In genomic region chr6:37257634-37258404, GRCh38 we compare ENCODE assay signal across 1 cellular context.
TF ChIP-seq lines count a peak whose summit lies in the region.

A gene with protein sequence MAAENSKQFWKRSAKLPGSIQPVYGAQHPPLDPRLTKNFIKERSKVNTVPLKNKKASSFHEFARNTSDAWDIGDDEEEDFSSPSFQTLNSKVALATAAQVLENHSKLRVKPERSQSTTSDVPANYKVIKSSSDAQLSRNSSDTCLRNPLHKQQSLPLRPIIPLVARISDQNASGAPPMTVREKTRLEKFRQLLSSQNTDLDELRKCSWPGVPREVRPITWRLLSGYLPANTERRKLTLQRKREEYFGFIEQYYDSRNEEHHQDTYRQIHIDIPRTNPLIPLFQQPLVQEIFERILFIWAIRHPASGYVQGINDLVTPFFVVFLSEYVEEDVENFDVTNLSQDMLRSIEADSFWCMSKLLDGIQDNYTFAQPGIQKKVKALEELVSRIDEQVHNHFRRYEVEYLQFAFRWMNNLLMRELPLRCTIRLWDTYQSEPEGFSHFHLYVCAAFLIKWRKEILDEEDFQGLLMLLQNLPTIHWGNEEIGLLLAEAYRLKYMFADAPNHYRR (plus strand): TSS chr6:37257772. CDS start chr6:37257918, 146 bp downstream.
TSS of gene TMEM217 (minus strand) at chr6:37258144. CDS start at chr6:37219030, 39,114 bp downstream.

TF ChIP-seq in HepG2, 621 proteins besides CTCF, POLR2A, EP300 and RAD21 (continued from another document and continues in another):
- TF ChIP-seq, protein P1, sequence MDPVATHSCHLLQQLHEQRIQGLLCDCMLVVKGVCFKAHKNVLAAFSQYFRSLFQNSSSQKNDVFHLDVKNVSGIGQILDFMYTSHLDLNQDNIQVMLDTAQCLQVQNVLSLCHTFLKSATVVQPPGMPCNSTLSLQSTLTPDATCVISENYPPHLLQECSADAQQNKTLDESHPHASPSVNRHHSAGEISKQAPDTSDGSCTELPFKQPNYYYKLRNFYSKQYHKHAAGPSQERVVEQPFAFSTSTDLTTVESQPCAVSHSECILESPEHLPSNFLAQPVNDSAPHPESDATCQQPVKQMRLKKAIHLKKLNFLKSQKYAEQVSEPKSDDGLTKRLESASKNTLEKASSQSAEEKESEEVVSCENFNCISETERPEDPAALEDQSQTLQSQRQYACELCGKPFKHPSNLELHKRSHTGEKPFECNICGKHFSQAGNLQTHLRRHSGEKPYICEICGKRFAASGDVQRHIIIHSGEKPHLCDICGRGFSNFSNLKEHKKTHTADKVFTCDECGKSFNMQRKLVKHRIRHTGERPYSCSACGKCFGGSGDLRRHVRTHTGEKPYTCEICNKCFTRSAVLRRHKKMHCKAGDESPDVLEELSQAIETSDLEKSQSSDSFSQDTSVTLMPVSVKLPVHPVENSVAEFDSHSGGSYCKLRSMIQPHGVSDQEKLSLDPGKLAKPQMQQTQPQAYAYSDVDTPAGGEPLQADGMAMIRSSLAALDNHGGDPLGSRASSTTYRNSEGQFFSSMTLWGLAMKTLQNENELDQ (CRISPR knock-in tag; IDR thresholded peaks at IDR 0.05; ENCODE audit: borderline replicate concordance) = peak; percentile 23; the same call in 1 of the 2 replicates
- TF ChIP-seq RFX1 (IDR thresholded peaks at IDR 0.05) = no peak
- no peak; the same call in 1 of the 2 replicates for TF ChIP-seq GATAD2A (CRISPR knock-in tag; IDR thresholded peaks at IDR 0.05)
- TF ChIP-seq MAFK (conservative IDR thresholded peaks at IDR 0.05 in 1 of 2, IDR thresholded peaks at IDR 0.05 in 1 of 2; ENCODE audit: low read length in 2 of 2) = no peak
- TF ChIP-seq ZNF878 (CRISPR knock-in tag; IDR thresholded peaks at IDR 0.05) = no peak
- TF ChIP-seq, protein P2, sequence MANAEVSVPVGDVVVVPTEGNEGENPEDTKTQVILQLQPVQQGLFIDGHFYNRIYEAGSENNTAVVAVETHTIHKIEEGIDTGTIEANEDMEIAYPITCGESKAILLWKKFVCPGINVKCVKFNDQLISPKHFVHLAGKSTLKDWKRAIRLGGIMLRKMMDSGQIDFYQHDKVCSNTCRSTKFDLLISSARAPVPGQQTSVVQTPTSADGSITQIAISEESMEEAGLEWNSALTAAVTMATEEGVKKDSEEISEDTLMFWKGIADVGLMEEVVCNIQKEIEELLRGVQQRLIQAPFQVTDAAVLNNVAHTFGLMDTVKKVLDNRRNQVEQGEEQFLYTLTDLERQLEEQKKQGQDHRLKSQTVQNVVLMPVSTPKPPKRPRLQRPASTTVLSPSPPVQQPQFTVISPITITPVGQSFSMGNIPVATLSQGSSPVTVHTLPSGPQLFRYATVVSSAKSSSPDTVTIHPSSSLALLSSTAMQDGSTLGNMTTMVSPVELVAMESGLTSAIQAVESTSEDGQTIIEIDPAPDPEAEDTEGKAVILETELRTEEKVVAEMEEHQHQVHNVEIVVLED (CRISPR knock-in tag; IDR thresholded peaks at IDR 0.05; ENCODE audit: borderline replicate concordance) = peak; percentile 89
- no peak for TF ChIP-seq ZNF746 (CRISPR knock-in tag; IDR thresholded peaks at IDR 0.05)
- peak; percentile 34 for TF ChIP-seq ZNF331 (CRISPR knock-in tag; IDR thresholded peaks at IDR 0.05)
- TF ChIP-seq DMAP1 (CRISPR knock-in tag; IDR thresholded peaks at IDR 0.05) = peak; percentile 87
- no peak for TF ChIP-seq ZNF597 (CRISPR knock-in tag; IDR thresholded peaks at IDR 0.05)
- no peak for TF ChIP-seq FOXM1 (CRISPR knock-in tag; IDR thresholded peaks at IDR 0.05)
- 0 out of 2 replicates have a peak, but pooled peaks have one; percentile 13 for TF ChIP-seq KDM6A (CRISPR knock-in tag; IDR thresholded peaks at IDR 0.05; ENCODE audit: low read depth)
- TF ChIP-seq, protein P3, sequence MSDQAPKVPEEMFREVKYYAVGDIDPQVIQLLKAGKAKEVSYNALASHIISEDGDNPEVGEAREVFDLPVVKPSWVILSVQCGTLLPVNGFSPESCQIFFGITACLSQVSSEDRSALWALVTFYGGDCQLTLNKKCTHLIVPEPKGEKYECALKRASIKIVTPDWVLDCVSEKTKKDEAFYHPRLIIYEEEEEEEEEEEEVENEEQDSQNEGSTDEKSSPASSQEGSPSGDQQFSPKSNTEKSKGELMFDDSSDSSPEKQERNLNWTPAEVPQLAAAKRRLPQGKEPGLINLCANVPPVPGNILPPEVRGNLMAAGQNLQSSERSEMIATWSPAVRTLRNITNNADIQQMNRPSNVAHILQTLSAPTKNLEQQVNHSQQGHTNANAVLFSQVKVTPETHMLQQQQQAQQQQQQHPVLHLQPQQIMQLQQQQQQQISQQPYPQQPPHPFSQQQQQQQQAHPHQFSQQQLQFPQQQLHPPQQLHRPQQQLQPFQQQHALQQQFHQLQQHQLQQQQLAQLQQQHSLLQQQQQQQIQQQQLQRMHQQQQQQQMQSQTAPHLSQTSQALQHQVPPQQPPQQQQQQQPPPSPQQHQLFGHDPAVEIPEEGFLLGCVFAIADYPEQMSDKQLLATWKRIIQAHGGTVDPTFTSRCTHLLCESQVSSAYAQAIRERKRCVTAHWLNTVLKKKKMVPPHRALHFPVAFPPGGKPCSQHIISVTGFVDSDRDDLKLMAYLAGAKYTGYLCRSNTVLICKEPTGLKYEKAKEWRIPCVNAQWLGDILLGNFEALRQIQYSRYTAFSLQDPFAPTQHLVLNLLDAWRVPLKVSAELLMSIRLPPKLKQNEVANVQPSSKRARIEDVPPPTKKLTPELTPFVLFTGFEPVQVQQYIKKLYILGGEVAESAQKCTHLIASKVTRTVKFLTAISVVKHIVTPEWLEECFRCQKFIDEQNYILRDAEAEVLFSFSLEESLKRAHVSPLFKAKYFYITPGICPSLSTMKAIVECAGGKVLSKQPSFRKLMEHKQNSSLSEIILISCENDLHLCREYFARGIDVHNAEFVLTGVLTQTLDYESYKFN (CRISPR knock-in tag; conservative IDR thresholded peaks at IDR 0.05) = peak; percentile 58
- peak; percentile 63; the same call in 1 of the 2 replicates for TF ChIP-seq RELA (CRISPR knock-in tag; IDR thresholded peaks at IDR 0.05)
- TF ChIP-seq ZZZ3 (CRISPR knock-in tag; IDR thresholded peaks at IDR 0.05; ENCODE audit: borderline replicate concordance) = peak; percentile 76; the same call in 1 of the 2 replicates
- TF ChIP-seq, protein P4, sequence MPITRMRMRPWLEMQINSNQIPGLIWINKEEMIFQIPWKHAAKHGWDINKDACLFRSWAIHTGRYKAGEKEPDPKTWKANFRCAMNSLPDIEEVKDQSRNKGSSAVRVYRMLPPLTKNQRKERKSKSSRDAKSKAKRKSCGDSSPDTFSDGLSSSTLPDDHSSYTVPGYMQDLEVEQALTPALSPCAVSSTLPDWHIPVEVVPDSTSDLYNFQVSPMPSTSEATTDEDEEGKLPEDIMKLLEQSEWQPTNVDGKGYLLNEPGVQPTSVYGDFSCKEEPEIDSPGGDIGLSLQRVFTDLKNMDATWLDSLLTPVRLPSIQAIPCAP (CRISPR knock-in tag; IDR thresholded peaks at IDR 0.05; ENCODE audit: low read depth) = 0 out of 2 replicates have a peak, but pooled peaks have one; percentile 60
- no peak for TF ChIP-seq GTF3A (CRISPR knock-in tag; conservative IDR thresholded peaks at IDR 0.05)
- 0 out of 2 replicates have a peak, but pooled peaks have one; percentile 18 for TF ChIP-seq ZNF563 (CRISPR knock-in tag; IDR thresholded peaks at IDR 0.05)
- TF ChIP-seq NFE2 (CRISPR knock-in tag; IDR thresholded peaks at IDR 0.05) = no peak
- TF ChIP-seq ZNF577 (CRISPR knock-in tag; IDR thresholded peaks at IDR 0.05; ENCODE audit: borderline replicate concordance, low read depth) = no peak
- TF ChIP-seq THAP9 (CRISPR knock-in tag; IDR thresholded peaks at IDR 0.05; ENCODE audit: borderline replicate concordance) = peak; percentile 95
- peak; percentile 83 for TF ChIP-seq SPEN (CRISPR knock-in tag; IDR thresholded peaks at IDR 0.05; ENCODE audit: low read depth)
- TF ChIP-seq ZFP36L1 (CRISPR knock-in tag; IDR thresholded peaks at IDR 0.05) = peak; percentile 58; the same call in 1 of the 2 replicates
- no peak for TF ChIP-seq PHB2 (IDR thresholded peaks at IDR 0.05; ENCODE audit: partially characterized antibody)
- TF ChIP-seq, protein P5, sequence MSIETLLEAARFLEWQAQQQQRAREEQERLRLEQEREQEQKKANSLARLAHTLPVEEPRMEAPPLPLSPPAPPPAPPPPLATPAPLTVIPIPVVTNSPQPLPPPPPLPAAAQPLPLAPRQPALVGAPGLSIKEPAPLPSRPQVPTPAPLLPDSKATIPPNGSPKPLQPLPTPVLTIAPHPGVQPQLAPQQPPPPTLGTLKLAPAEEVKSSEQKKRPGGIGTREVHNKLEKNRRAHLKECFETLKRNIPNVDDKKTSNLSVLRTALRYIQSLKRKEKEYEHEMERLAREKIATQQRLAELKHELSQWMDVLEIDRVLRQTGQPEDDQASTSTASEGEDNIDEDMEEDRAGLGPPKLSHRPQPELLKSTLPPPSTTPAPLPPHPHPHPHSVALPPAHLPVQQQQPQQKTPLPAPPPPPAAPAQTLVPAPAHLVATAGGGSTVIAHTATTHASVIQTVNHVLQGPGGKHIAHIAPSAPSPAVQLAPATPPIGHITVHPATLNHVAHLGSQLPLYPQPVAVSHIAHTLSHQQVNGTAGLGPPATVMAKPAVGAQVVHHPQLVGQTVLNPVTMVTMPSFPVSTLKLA (IDR thresholded peaks at IDR 0.05) = no peak
- TF ChIP-seq HDAC1 (CRISPR knock-in tag; IDR thresholded peaks at IDR 0.05) = peak; percentile 97
- peak; percentile 55 for TF ChIP-seq ERF (CRISPR knock-in tag; IDR thresholded peaks at IDR 0.05)
- TF ChIP-seq ZBTB42 (CRISPR knock-in tag; IDR thresholded peaks at IDR 0.05) = 0 out of 2 replicates have a peak, but pooled peaks have one; percentile 24
- peak; percentile 41; the same call in 1 of the 2 replicates for TF ChIP-seq ZNF576 (CRISPR knock-in tag; IDR thresholded peaks at IDR 0.05)
- TF ChIP-seq, protein P6, sequence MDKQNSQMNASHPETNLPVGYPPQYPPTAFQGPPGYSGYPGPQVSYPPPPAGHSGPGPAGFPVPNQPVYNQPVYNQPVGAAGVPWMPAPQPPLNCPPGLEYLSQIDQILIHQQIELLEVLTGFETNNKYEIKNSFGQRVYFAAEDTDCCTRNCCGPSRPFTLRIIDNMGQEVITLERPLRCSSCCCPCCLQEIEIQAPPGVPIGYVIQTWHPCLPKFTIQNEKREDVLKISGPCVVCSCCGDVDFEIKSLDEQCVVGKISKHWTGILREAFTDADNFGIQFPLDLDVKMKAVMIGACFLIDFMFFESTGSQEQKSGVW (CRISPR knock-in tag; IDR thresholded peaks at IDR 0.05; ENCODE audit: borderline replicate concordance) = no peak
- peak; percentile 66; the same call in 1 of the 2 replicates for TF ChIP-seq ZNF317 (CRISPR knock-in tag; IDR thresholded peaks at IDR 0.05)
- peak; percentile 39; the same call in 1 of the 2 replicates for TF ChIP-seq SIX4 (CRISPR knock-in tag; IDR thresholded peaks at IDR 0.05)
- TF ChIP-seq, protein P7, sequence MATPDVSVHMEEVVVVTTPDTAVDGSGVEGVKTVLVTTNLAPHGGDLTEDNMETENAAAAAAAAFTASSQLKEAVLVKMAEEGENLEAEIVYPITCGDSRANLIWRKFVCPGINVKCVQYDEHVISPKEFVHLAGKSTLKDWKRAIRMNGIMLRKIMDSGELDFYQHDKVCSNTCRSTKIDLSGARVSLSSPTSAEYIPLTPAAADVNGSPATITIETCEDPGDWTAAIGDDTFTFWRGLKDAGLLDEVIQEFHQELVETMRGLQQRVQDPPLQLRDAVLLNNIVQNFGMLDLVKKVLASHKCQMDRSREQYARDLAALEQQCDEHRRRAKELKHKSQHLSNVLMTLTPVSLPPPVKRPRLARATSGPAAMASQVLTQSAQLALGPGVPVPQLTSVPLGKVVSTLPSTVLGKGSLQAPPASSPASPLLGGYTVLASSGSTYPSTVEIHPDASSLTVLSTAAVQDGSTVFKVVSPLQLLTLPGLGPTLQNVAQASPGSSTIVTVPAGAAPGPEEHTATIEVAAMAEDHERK (CRISPR knock-in tag; IDR thresholded peaks at IDR 0.05; ENCODE audit: low read depth) = no peak
- TF ChIP-seq ZNF101 (CRISPR knock-in tag; IDR thresholded peaks at IDR 0.05; ENCODE audit: borderline replicate concordance, low read depth) = no peak
- no peak for TF ChIP-seq ZNF589 (CRISPR knock-in tag; conservative IDR thresholded peaks at IDR 0.05)
- TF ChIP-seq ZNF274 (CRISPR knock-in tag; IDR thresholded peaks at IDR 0.05) = peak; percentile 76; the same call in 1 of the 2 replicates
- TF ChIP-seq ZNF18 (CRISPR knock-in tag; IDR thresholded peaks at IDR 0.05; ENCODE audit: insufficient replicate concordance) = peak; percentile 82
- no peak for TF ChIP-seq KLF13 (CRISPR knock-in tag; IDR thresholded peaks at IDR 0.05)
- TF ChIP-seq PTBP1 (IDR thresholded peaks at IDR 0.05; ENCODE audit: low read depth, low read length, poor library complexity, severe bottlenecking) = no peak
